In the genomic region with DNA sequence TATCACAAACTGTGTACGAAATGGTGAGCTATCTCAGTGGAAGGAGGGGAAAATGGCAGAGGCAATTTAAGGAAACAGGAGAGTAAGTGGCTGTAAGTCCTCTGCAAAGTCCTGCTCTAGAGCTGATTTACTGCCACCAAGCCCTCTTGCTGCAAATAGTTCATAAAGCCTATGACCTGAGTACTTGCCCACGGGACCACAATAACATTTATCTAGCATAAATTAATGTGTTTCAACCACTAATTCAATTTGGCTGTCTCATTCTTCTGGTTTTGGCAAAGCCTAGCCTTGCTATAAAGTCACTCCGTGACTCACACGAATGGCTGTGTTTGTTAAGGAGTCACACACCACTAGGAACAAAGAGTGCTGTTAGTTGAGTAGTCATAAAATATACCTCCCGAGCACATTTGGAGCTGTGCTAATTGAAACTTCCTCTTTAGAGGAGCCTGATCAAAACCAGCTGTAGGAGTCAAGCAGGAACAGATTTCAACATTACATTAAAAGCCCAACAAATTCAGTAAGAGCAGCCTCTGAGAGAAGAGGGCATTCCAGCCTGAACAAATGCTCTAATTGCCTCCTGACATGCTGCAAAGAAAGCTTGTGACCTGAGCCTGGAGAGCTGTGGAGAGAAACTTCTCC, we compare ENCODE assay signal across 9 cellular contexts.
A peak's percentile ranks its signal among the peaks of the same experiment; 100 is the strongest.
DNase-seq lines count a peak whose midpoint lies in the region; ATAC-seq, FAIRE-seq and TF ChIP-seq lines count a peak whose summit lies in the region.
"Had no signal": no experiment of that assay in that cellular context is flagged by ENCODE, and none has a peak within 500 bp of the region (broad histone marks: within the 10 kb centered on the region; RNA-seq: fewer than 3 reads in every experiment).

No MANE protein-coding gene starts in this region.

- H3K9me3 ChIP-seq in kidney (ENCODE audit: control insufficient read depth in 1 of 2, low read length in 2 of 2): no peaks in the 10 kb centered on the region
- H3K9me3 ChIP-seq in subcutaneous abdominal adipose tissue (ENCODE audit: control insufficient read depth in 5 of 5, low read length in 5 of 5): no peaks in the 10 kb centered on the region

- peaks cover 28% of the 10 kb centered on the region for H3K4me1 Mint-ChIP-seq in GM23338

- peaks cover 6% of the 10 kb centered on the region; the same call in 2 of the 3 replicates for H3K36me3 Mint-ChIP-seq in GM23338 (ENCODE audit: low read depth)

- H3K4me2 ChIP-seq in GM23338: peak overlapping the region; percentile 13

- no peaks in the 10 kb centered on the region for H4K20me1 ChIP-seq in GM23338 (replicated peaks; ENCODE audit: insufficient read depth)

- no peaks in the 10 kb centered on the region for H3F3A ChIP-seq in GM23338 (replicated peaks; ENCODE audit: low read depth)

- peak overlapping the region; percentile 80 for H3K27ac Mint-ChIP-seq in GM23338
- H3K27ac Mint-ChIP-seq: T-helper 1 cell treated with Interleukin-12 subunit alpha and Interleukin-12 subunit beta and Interleukin-4 antibody, amounts not matched to agents 30 μg/mL and 1 μg/mL, for 36 hours had no signal

- H3K79me2 ChIP-seq in GM23338 (replicated peaks; ENCODE audit: insufficient read depth): no peaks in the 10 kb centered on the region

- no peak overlapping the region for H3K4me3 ChIP-seq in GM23338
- peak overlapping the region in 1 of 2 donors; percentile 41 for H3K4me3 ChIP-seq in kidney (ENCODE audit: low read length in 2 of 2)
- peak overlapping the region in 3 of 5 donors; percentile 24 to 44 (median 38) for H3K4me3 ChIP-seq in subcutaneous abdominal adipose tissue (ENCODE audit: low read depth in 1 of 5, low read length in 5 of 5)

- H3K36me3 ChIP-seq in GM23338 (ENCODE audit: insufficient read depth) (no peaks in the 10 kb centered on the region), kidney (ENCODE audit: control insufficient read depth in 1 of 2, insufficient read depth in 2 of 2, low read length in 2 of 2) (no peaks in the 10 kb centered on the region), subcutaneous abdominal adipose tissue (ENCODE audit: control insufficient read depth in 5 of 5, insufficient read depth in 5 of 5, low read length in 5 of 5) (no peaks in the 10 kb centered on the region)

- H3K4me1 ChIP-seq in GM23338 (ENCODE audit: insufficient read depth) (peaks cover 22% of the 10 kb centered on the region), kidney (ENCODE audit: control insufficient read depth in 1 of 2, insufficient read depth in 1 of 2, low read depth in 1 of 2, low read length in 2 of 2) (peaks cover 0 to 4% of the 10 kb centered on the region in 2 donors), subcutaneous abdominal adipose tissue (ENCODE audit: control insufficient read depth in 5 of 5, insufficient read depth in 5 of 5, low read length in 5 of 5) (peaks cover 0 to 18% (median 12%) of the 10 kb centered on the region in 5 donors)

- H3K9me2 ChIP-seq in GM23338 (ENCODE audit: insufficient read depth): no peaks in the 10 kb centered on the region

- no peaks in the 10 kb centered on the region for H3K27me3 ChIP-seq in GM23338 (ENCODE audit: insufficient read depth)
- no peaks in the 10 kb centered on the region for H3K27me3 ChIP-seq in subcutaneous abdominal adipose tissue (ENCODE audit: control insufficient read depth in 5 of 5, insufficient read depth in 4 of 5, low read length in 5 of 5)

- peak overlapping the region; percentile 89 for H2AFZ ChIP-seq in GM23338

- H3K4me3 Mint-ChIP-seq in GM23338: no peak overlapping the region
- H3K4me3 Mint-ChIP-seq: T-helper 1 cell treated with Interleukin-12 subunit alpha and Interleukin-12 subunit beta and Interleukin-4 antibody, amounts not matched to agents 30 μg/mL and 1 μg/mL, for 36 hours had no signal

- peak overlapping the region in 1 of 2 donors; percentile 41 for H3K9ac ChIP-seq in kidney (ENCODE audit: low read length in 2 of 2)
- no peak overlapping the region for H3K9ac ChIP-seq in subcutaneous abdominal adipose tissue (ENCODE audit: low read length in 5 of 5)

- H3K9me3 Mint-ChIP-seq in GM23338: peaks cover 13% of the 10 kb centered on the region; the same call in 1 of the 3 replicates

- peak overlapping the region; percentile 11; the same call in 1 of the 2 replicates for H3K27ac ChIP-seq in GM23338 (ENCODE audit: low read depth)
- peak overlapping the region; percentile 61 to 63 for H3K27ac ChIP-seq in kidney (ENCODE audit: low read depth in 2 of 2, low read length in 2 of 2)
- H3K27ac ChIP-seq in subcutaneous abdominal adipose tissue (ENCODE audit: low read depth, low read length): no peak overlapping the region

- TF ChIP-seq CTCF in GM23338 (conservative IDR thresholded peaks at IDR 0.05; ENCODE audit: low read depth in 2 of 2) (no peak), kidney (IDR thresholded peaks at IDR 0.05; ENCODE audit: borderline replicate concordance, extremely low read depth, insufficient read depth) (no peak)

- intact Hi-C loops in kidney (cut with DNase I): no loop called here

- no peaks in the 10 kb centered on the region for H3K27me3 Mint-ChIP-seq in GM23338 (ENCODE audit: insufficient read depth, low read depth, poor library complexity)

- peak; percentile 76 for FAIRE-seq in kidney (lab: Jason Lieb, UNC)

- ATAC-seq in GM23338: peak; percentile 65
- no peak for ATAC-seq in GM21381 (IDR thresholded peaks at IDR 0.05; ENCODE audit: unreplicated experiment)

- peak; percentile 21 for DNase-seq in GM23338 (ENCODE audit: low spot score)
- DNase-seq in NCI-H2196 treated with DMSO at 0.1 percent for 48 hours (lab: John Stamatoyannopoulos, UW; ENCODE audit: unreplicated experiment): peak; percentile 89
- DNase-seq in brain pericyte (ENCODE audit: low read depth, low spot score): peak; percentile 86
- DNase-seq in kidney: no peak
- no peak for DNase-seq in NCI-H2171 (lab: John Stamatoyannopoulos, UW)
- DNase-seq in stimulated activated CD4-positive, alpha-beta T cell treated with anti-CD3 and anti-CD28 coated beads, Interleukin-2, amount 100 ng/mL, for 24 hours: no peak

TF ChIP-seq in GM23338, 12 proteins besides CTCF, POLR2A, EP300 and RAD21 (continues in another document):
- no peak for TF ChIP-seq JUNB (IDR thresholded peaks at IDR 0.05; ENCODE audit: unreplicated experiment)
- TF ChIP-seq ZNF331 (CRISPR knock-in tag; IDR thresholded peaks at IDR 0.05; ENCODE audit: low read depth): no peak
- TF ChIP-seq NANOG (IDR thresholded peaks at IDR 0.05; ENCODE audit: borderline replicate concordance): no peak
- TF ChIP-seq ETS1 (IDR thresholded peaks at IDR 0.05): no peak
- no peak for TF ChIP-seq EZH2phosphoT487 (IDR thresholded peaks at IDR 0.05; ENCODE audit: unreplicated experiment)
- no peak for TF ChIP-seq EZH2 (IDR thresholded peaks at IDR 0.05; ENCODE audit: low read depth, unreplicated experiment)
- TF ChIP-seq REST (IDR thresholded peaks at IDR 0.05; ENCODE audit: unreplicated experiment): no peak
- no peak for TF ChIP-seq ZNF114 (CRISPR knock-in tag; IDR thresholded peaks at IDR 0.05)
- no peak for TF ChIP-seq CREB1 (CRISPR knock-in tag; IDR thresholded peaks at IDR 0.05; ENCODE audit: low read depth)
- no peak for TF ChIP-seq STAT1 (IDR thresholded peaks at IDR 0.05; ENCODE audit: unreplicated experiment)

Comparison
In these comparisons a context has a peak if more than half of its experiments do, and no peak if none do; other contexts are left out.
1. DNase-seq: peak in GM23338 (single experiment), NCI-H2196 treated with DMSO at 0.1 percent for 48 hours (single experiment) and brain pericyte (single experiment); none in kidney (single experiment), NCI-H2171 (single experiment) and stimulated activated CD4-positive, alpha-beta T cell treated with anti-CD3 and anti-CD28 coated beads, Interleukin-2, amount 100 ng/mL, for 24 hours (0 of 2).